In genomic region chr11:61488651-61489291, GRCh38 we compare ENCODE assay signal across 10 cellular contexts. TPM values are rescaled to one million over a fixed set of nuclear protein-coding genes. Genes with fewer than 3 reads are reported as not detected.
A peak's percentile ranks its signal among the peaks of the same experiment; 100 is the strongest.
DNase-seq lines count a peak whose midpoint lies in the region; ATAC-seq and TF ChIP-seq lines count a peak whose summit lies in the region.
"Had no signal": no experiment of that assay in that cellular context is flagged by ENCODE, and none has a peak within 500 bp of the region (broad histone marks: within the 10 kb centered on the region; RNA-seq: fewer than 3 reads in every experiment).

No MANE protein-coding gene starts in this region.

- DNase-seq in GM23338 (ENCODE audit: low spot score) (peak; percentile 68), adipocyte (ENCODE audit: low read depth) (peak; percentile 36), hepatic stellate cell (ENCODE audit: low spot score) (peak; percentile 69), sciatic nerve (ENCODE audit: low spot score) (no peak), DMS114 treated with DMSO at 0.1 percent for 48 hours (lab: John Stamatoyannopoulos, UW; ENCODE audit: unreplicated experiment) (no peak), inferior parietal cortex (ENCODE audit: extremely low spot score) (no peak)
- DNase-seq: kidney glomerular epithelial cell; stimulated activated CD8-positive, alpha-beta memory T cell treated with anti-CD3 and anti-CD28 coated beads, Interleukin-4, amount 100 ng/mL, for 48 hours had no signal

- H3K4me3 ChIP-seq in GM23338 (peak overlapping the region; percentile 42), adipocyte (ENCODE audit: low read length) (peak overlapping the region; percentile 62)

- peaks cover 23% of the 10 kb centered on the region for H3K27me3 Mint-ChIP-seq in GM23338 (ENCODE audit: insufficient read depth, low read depth, poor library complexity)

- intact Hi-C loops in sciatic nerve (cut with DNase I): no loop called here

- peak; percentile 58 for ATAC-seq in GM23338
- ATAC-seq in sciatic nerve: peak; percentile 76
- no peak for ATAC-seq in GM19467 (IDR thresholded peaks at IDR 0.05; ENCODE audit: unreplicated experiment)
- ATAC-seq in GM18909 (IDR thresholded peaks at IDR 0.05; ENCODE audit: poor library complexity, unreplicated experiment): no peak

- H3K36me3 ChIP-seq in GM23338 (ENCODE audit: insufficient read depth) (no peaks in the 10 kb centered on the region), adipocyte (ENCODE audit: control insufficient read depth, insufficient read depth, low read length, severe bottlenecking) (no peaks in the 10 kb centered on the region)

- no peak overlapping the region for H3K9ac ChIP-seq in adipocyte (ENCODE audit: low read length)

- H3K9me3 Mint-ChIP-seq in GM23338: no peaks in the 10 kb centered on the region

- peaks cover 29% of the 10 kb centered on the region for H3K4me1 Mint-ChIP-seq in GM23338

- H3K4me3 Mint-ChIP-seq in GM23338: peak overlapping the region; percentile 52

- peaks cover 3% of the 10 kb centered on the region for H3K9me3 ChIP-seq in adipocyte (ENCODE audit: control insufficient read depth, low read length)

- no peaks in the 10 kb centered on the region for H3K9me2 ChIP-seq in GM23338 (ENCODE audit: insufficient read depth)

- no peak for TF ChIP-seq CTCF in GM23338 (conservative IDR thresholded peaks at IDR 0.05; ENCODE audit: low read depth in 2 of 2)

- H3K36me3 Mint-ChIP-seq in GM23338 (ENCODE audit: low read depth): no peaks in the 10 kb centered on the region

- peak overlapping the region; percentile 75 for H3K4me2 ChIP-seq in GM23338

- no peak overlapping the region for H3K27ac ChIP-seq in GM23338 (ENCODE audit: low read depth)

- H3F3A ChIP-seq in GM23338 (replicated peaks; ENCODE audit: low read depth): 0 out of 2 replicates have a peak, but pooled peaks cover 6% of the 10 kb centered on the region

- no peaks in the 10 kb centered on the region for H3K79me2 ChIP-seq in GM23338 (replicated peaks; ENCODE audit: insufficient read depth)

- H3K27ac Mint-ChIP-seq in GM23338: peak overlapping the region; percentile 32; the same call in 1 of the 2 replicates

- H4K20me1 ChIP-seq in GM23338 (replicated peaks; ENCODE audit: insufficient read depth): no peaks in the 10 kb centered on the region

- H3K27me3 ChIP-seq in GM23338 (ENCODE audit: insufficient read depth) (no peaks in the 10 kb centered on the region), adipocyte (replicated peaks; ENCODE audit: control insufficient read depth, insufficient read depth, low read length) (peaks cover 4% of the 10 kb centered on the region)

- peaks cover 20% of the 10 kb centered on the region for H3K4me1 ChIP-seq in GM23338 (ENCODE audit: insufficient read depth)
- H3K4me1 ChIP-seq in adipocyte (ENCODE audit: control insufficient read depth, insufficient read depth, low read length): peaks cover 25% of the 10 kb centered on the region

- peak overlapping the region; percentile 96 for H2AFZ ChIP-seq in GM23338

TF ChIP-seq in GM23338, 12 proteins besides CTCF, POLR2A, EP300 and RAD21:
- TF ChIP-seq POLR2AphosphoS5 (IDR thresholded peaks at IDR 0.05; ENCODE audit: low read depth) (no peak), EZH2 (IDR thresholded peaks at IDR 0.05; ENCODE audit: low read depth, unreplicated experiment) (no peak), STAT1 (IDR thresholded peaks at IDR 0.05; ENCODE audit: unreplicated experiment) (no peak), ZNF114 (CRISPR knock-in tag; IDR thresholded peaks at IDR 0.05) (no peak), NANOG (IDR thresholded peaks at IDR 0.05; ENCODE audit: borderline replicate concordance) (no peak), REST (IDR thresholded peaks at IDR 0.05; ENCODE audit: unreplicated experiment) (no peak), CREB1 (CRISPR knock-in tag; IDR thresholded peaks at IDR 0.05; ENCODE audit: low read depth) (no peak)

RNA-seq across cellular contexts. Expression of gene LRRC10B, which starts 19.8 kb away (rescaled TPM):
- 0.08 and 1.6 TPM in 2 replicates for total RNA-seq in GM23338 (2014; rRNA removed; shearing (Covaris generic))
- polyA plus RNA-seq in GM23338 (2016; fragmentation: Nextera tagmentation; extraction: Ambion mirVana): 0.35 and 0.47 TPM in 2 replicates
- 0.98 TPM for total RNA-seq in sciatic nerve

RNA-seq across cellular contexts. Expression of gene SDHAF2, which starts 58.8 kb away (rescaled TPM):
- total RNA-seq in GM23338 (2014; rRNA removed; shearing (Covaris generic)): 37.6 and 57.0 TPM in 2 replicates
- polyA plus RNA-seq in GM23338 (2016; fragmentation: Nextera tagmentation; extraction: Ambion mirVana): 53.8 and 55.0 TPM in 2 replicates
- 24.9 TPM for total RNA-seq in sciatic nerve

RNA-seq across cellular contexts. Expression of gene CPSF7, which starts 59.0 kb away (rescaled TPM):
- total RNA-seq in GM23338 (2014; rRNA removed; shearing (Covaris generic)): 60.6 and 72.0 TPM in 2 replicates
- polyA plus RNA-seq in GM23338 (2016; fragmentation: Nextera tagmentation; extraction: Ambion mirVana): 27.4 and 30.6 TPM in 2 replicates
- 79.2 TPM for total RNA-seq in sciatic nerve

Comparison
In these comparisons a context has a peak if more than half of its experiments do, and no peak if none do; other contexts are left out.
1. ATAC-seq: peak in GM23338 (single experiment) and sciatic nerve (single experiment); none in GM19467 (single experiment) and GM18909 (single experiment).
2. DNase-seq: peak in GM23338 (single experiment), adipocyte (single experiment) and hepatic stellate cell (single experiment); none in sciatic nerve (single experiment), DMS114 treated with DMSO at 0.1 percent for 48 hours (single experiment) and inferior parietal cortex (single experiment).